1 cellular context compared by ENCODE assay signal in the genomic region with DNA sequence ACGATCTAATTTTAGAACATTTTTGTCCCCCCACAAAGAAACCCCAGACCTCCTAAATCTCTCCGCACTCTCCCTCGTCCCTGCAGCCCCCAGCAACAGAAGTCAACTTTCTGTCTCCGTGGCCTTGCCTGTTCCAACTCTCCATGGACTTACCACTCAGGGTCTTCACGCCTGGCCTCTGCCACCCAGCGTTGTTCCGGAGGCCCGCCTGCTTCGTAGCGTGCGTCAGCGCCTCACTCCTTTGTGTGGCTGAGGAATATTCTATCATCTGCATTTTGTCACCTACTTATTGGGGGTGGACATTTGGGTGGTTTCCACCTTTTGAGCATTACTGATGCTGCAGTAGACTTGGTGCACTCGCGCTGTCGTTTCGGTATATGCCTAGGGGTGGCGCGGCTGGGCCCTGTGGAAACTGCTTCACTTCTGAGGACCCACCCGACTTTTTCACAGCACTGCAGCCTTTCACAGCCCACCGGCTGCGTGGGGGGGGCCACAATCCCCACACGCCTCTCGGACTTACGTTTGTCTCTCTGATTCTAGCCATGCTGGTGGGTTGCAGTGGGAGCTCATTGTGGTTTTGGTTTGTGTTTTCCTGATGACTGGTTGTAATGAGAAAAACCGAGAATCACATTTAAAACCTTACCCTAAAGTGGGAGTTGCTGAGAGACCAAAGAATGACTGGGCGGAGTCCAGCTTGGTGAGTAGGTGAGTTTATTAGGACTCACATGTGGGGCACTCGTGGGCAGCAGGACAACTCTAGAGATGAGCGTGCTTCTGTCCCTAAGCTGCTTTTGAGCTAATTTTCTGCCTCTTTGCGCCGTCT.
TF ChIP-seq lines count a peak whose summit lies in the region.

No MANE protein-coding gene starts in this region.

TF ChIP-seq in GM12878, 131 proteins besides CTCF, POLR2A, EP300 and RAD21 (continued from another document and continues in another):
- TF ChIP-seq ETV6 (conservative IDR thresholded peaks at IDR 0.05 in 1 of 2, IDR thresholded peaks at IDR 0.05 in 1 of 2; ENCODE audit: borderline replicate concordance in 1 of 2, low read depth in 1 of 2) (peak in 1 of 2 experiments; percentile 62; a peak in 1 of 4 replicates), SKIL (IDR thresholded peaks at IDR 0.05; ENCODE audit: low read depth, poor library complexity, severe bottlenecking) (peak; percentile 77), SUZ12 (IDR thresholded peaks at IDR 0.05; ENCODE audit: unreplicated experiment) (no peak), MLLT1 (IDR thresholded peaks at IDR 0.05) (peak; percentile 87), DPF2 (IDR thresholded peaks at IDR 0.05) (peak; percentile 76; the same call in 1 of the 2 replicates), NR2F1 (conservative IDR thresholded peaks at IDR 0.05) (no peak), TAF1 (IDR thresholded peaks at IDR 0.05; ENCODE audit: borderline replicate concordance, low read depth, low read length) (peak; percentile 53; the same call in 1 of the 2 replicates), ZNF384 (IDR thresholded peaks at IDR 0.05; ENCODE audit: borderline replicate concordance, low read depth, low read length) (no peak), NR2C2 (IDR thresholded peaks at IDR 0.05; ENCODE audit: borderline replicate concordance, control insufficient read depth, insufficient read length, low read depth) (no peak), JUNB (IDR thresholded peaks at IDR 0.05) (peak; percentile 78), GABPA (IDR thresholded peaks at IDR 0.05; ENCODE audit: low read depth) (no peak), BMI1 (IDR thresholded peaks at IDR 0.05; ENCODE audit: borderline replicate concordance) (no peak; the same call in 1 of the 2 replicates), EGR1 (IDR thresholded peaks at IDR 0.05; ENCODE audit: borderline replicate concordance in 1 of 2, low read depth in 2 of 2, low read length in 2 of 2) (peak in 1 of 2 experiments; percentile 23; a peak in 1 of 3 replicates), ATF2 (IDR thresholded peaks at IDR 0.05; ENCODE audit: low read length) (peak; percentile 88), CBFB (IDR thresholded peaks at IDR 0.05; ENCODE audit: low read depth) (peak; percentile 94), CHD4 (IDR thresholded peaks at IDR 0.05) (no peak), YY1 (IDR thresholded peaks at IDR 0.05; ENCODE audit: low read depth, low read length) (0 out of 2 replicates have a peak, but pooled peaks have one; percentile 39), FOS (IDR thresholded peaks at IDR 0.05; ENCODE audit: borderline replicate concordance, extremely low read depth, insufficient read length) (no peak), IKZF1 (conservative IDR thresholded peaks at IDR 0.05) (peak; percentile 79), SREBF1 (IDR thresholded peaks at IDR 0.05; ENCODE audit: low read length) (no peak), EED (IDR thresholded peaks at IDR 0.05; ENCODE audit: low read depth) (peak; percentile 72), NRF1 (conservative IDR thresholded peaks at IDR 0.05; ENCODE audit: low read depth, low read length) (no peak), ZNF687 (IDR thresholded peaks at IDR 0.05) (peak; percentile 51; the same call in 1 of the 2 replicates), BCL11A (IDR thresholded peaks at IDR 0.05; ENCODE audit: low read depth, low read length) (peak; percentile 50; the same call in 1 of the 2 replicates), FOXK2 (IDR thresholded peaks at IDR 0.05) (no peak), ZZZ3 (IDR thresholded peaks at IDR 0.05; ENCODE audit: control insufficient read depth, insufficient read length, low read depth) (no peak), IRF4 (IDR thresholded peaks at IDR 0.05; ENCODE audit: low read depth, low read length) (peak; percentile 46; the same call in 1 of the 2 replicates), BHLHE40 (IDR thresholded peaks at IDR 0.05; ENCODE audit: borderline replicate concordance in 1 of 2, low read depth in 2 of 2, low read length in 1 of 2) (peak; percentile 57 to 63; a peak in 2 of 4 replicates), CREM (IDR thresholded peaks at IDR 0.05; ENCODE audit: low read depth) (peak; percentile 78), ZNF217 (IDR thresholded peaks at IDR 0.05) (peak; percentile 42; the same call in 1 of the 2 replicates), RCOR1 (conservative IDR thresholded peaks at IDR 0.05; ENCODE audit: low read depth, low read length) (no peak), ESRRA (IDR thresholded peaks at IDR 0.05; ENCODE audit: low read length) (no peak), RB1 (IDR thresholded peaks at IDR 0.05; ENCODE audit: borderline replicate concordance) (0 out of 2 replicates have a peak, but pooled peaks have one; percentile 24), CEBPB (IDR thresholded peaks at IDR 0.05; ENCODE audit: borderline replicate concordance in 1 of 2, low read depth in 2 of 2, low read length in 2 of 2) (no peak), STAT1 (conservative IDR thresholded peaks at IDR 0.05) (no peak), RELB (IDR thresholded peaks at IDR 0.05; ENCODE audit: low read depth) (peak; percentile 94), REST (IDR thresholded peaks at IDR 0.05; ENCODE audit: low read depth, low read length) (no peak), IKZF2 (IDR thresholded peaks at IDR 0.05) (peak; percentile 75 to 78), HDAC6 (IDR thresholded peaks at IDR 0.05; ENCODE audit: unreplicated experiment) (no peak), PAX5 (IDR thresholded peaks at IDR 0.05; ENCODE audit: borderline replicate concordance, low read depth, low read length) (peak; percentile 58; the same call in 1 of the 2 replicates), IRF3 (IDR thresholded peaks at IDR 0.05) (no peak), RUNX3 (IDR thresholded peaks at IDR 0.05; ENCODE audit: low read length) (peak; percentile 99)
- TF ChIP-seq, protein P1, sequence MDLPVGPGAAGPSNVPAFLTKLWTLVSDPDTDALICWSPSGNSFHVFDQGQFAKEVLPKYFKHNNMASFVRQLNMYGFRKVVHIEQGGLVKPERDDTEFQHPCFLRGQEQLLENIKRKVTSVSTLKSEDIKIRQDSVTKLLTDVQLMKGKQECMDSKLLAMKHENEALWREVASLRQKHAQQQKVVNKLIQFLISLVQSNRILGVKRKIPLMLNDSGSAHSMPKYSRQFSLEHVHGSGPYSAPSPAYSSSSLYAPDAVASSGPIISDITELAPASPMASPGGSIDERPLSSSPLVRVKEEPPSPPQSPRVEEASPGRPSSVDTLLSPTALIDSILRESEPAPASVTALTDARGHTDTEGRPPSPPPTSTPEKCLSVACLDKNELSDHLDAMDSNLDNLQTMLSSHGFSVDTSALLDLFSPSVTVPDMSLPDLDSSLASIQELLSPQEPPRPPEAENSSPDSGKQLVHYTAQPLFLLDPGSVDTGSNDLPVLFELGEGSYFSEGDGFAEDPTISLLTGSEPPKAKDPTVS (IDR thresholded peaks at IDR 0.05; ENCODE audit: low read depth, low read length), result no peak
